2 cellular contexts compared by ENCODE assay signal in genomic region chr1:173489149-173489600, GRCh38.
TF ChIP-seq lines count a peak whose summit lies in the region.

No MANE protein-coding gene starts in this region.

TF ChIP-seq in Ishikawa, 13 proteins besides CTCF, POLR2A, EP300 and RAD21 (continued from another document):
- TF ChIP-seq, protein P1, sequence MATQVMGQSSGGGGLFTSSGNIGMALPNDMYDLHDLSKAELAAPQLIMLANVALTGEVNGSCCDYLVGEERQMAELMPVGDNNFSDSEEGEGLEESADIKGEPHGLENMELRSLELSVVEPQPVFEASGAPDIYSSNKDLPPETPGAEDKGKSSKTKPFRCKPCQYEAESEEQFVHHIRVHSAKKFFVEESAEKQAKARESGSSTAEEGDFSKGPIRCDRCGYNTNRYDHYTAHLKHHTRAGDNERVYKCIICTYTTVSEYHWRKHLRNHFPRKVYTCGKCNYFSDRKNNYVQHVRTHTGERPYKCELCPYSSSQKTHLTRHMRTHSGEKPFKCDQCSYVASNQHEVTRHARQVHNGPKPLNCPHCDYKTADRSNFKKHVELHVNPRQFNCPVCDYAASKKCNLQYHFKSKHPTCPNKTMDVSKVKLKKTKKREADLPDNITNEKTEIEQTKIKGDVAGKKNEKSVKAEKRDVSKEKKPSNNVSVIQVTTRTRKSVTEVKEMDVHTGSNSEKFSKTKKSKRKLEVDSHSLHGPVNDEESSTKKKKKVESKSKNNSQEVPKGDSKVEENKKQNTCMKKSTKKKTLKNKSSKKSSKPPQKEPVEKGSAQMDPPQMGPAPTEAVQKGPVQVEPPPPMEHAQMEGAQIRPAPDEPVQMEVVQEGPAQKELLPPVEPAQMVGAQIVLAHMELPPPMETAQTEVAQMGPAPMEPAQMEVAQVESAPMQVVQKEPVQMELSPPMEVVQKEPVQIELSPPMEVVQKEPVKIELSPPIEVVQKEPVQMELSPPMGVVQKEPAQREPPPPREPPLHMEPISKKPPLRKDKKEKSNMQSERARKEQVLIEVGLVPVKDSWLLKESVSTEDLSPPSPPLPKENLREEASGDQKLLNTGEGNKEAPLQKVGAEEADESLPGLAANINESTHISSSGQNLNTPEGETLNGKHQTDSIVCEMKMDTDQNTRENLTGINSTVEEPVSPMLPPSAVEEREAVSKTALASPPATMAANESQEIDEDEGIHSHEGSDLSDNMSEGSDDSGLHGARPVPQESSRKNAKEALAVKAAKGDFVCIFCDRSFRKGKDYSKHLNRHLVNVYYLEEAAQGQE (IDR thresholded peaks at IDR 0.05; ENCODE audit: low read depth), result no peak
- TF ChIP-seq TCF12 (IDR thresholded peaks at IDR 0.05; ENCODE audit: low read depth) (no peak), FOXM1 (IDR thresholded peaks at IDR 0.05; ENCODE audit: borderline replicate concordance, low read depth) (no peak)

TF ChIP-seq in K562, 482 proteins besides CTCF, POLR2A, EP300 and RAD21 (continued from another document):
- TF ChIP-seq E2F8 (IDR thresholded peaks at IDR 0.05; ENCODE audit: low read depth, partially characterized antibody) (peak; percentile 26), RBM34 (IDR thresholded peaks at IDR 0.05; ENCODE audit: borderline replicate concordance, insufficient read depth, low read length) (no peak), POLR2AphosphoS2 (IDR thresholded peaks at IDR 0.05; ENCODE audit: low read length) (peak; percentile 89; the same call in 1 of the 2 replicates), PML (IDR thresholded peaks at IDR 0.05; ENCODE audit: low read length) (peak; percentile 4; the same call in 1 of the 2 replicates), MIER1 (IDR thresholded peaks at IDR 0.05; ENCODE audit: low read depth) (no peak), ZNF551 (CRISPR knock-in tag; IDR thresholded peaks at IDR 0.05) (no peak), SMC3 (conservative IDR thresholded peaks at IDR 0.05; ENCODE audit: insufficient read depth, low read depth, low read length) (peak; percentile 32; the same call in 1 of the 2 replicates), ATF1 (CRISPR knock-in tag; IDR thresholded peaks at IDR 0.05) (no peak), ATF1 (tag; IDR thresholded peaks at IDR 0.05) (no peak), MYNN (IDR thresholded peaks at IDR 0.05) (0 out of 2 replicates have a peak, but pooled peaks have one; percentile 71), MYNN (CRISPR knock-in tag; IDR thresholded peaks at IDR 0.05) (no peak), POLR2AphosphoS5 (IDR thresholded peaks at IDR 0.05; ENCODE audit: control insufficient read depth, insufficient read depth, low read depth, low read length) (peak; percentile 66), JUND (IDR thresholded peaks at IDR 0.05; ENCODE audit: borderline replicate concordance, low read depth, low read length) (peak; percentile 20; the same call in 1 of the 2 replicates), JUND (tag; IDR thresholded peaks at IDR 0.05; ENCODE audit: borderline replicate concordance, low read depth, low read length) (no peak), ATF7 (IDR thresholded peaks at IDR 0.05) (0 out of 2 replicates have a peak, but pooled peaks have one; percentile 15), ZNF778 (CRISPR knock-in tag; IDR thresholded peaks at IDR 0.05) (no peak), HDAC8 (tag; IDR thresholded peaks at IDR 0.05) (no peak), ZBED1 (IDR thresholded peaks at IDR 0.05) (0 out of 2 replicates have a peak, but pooled peaks have one; percentile 59), MCM7 (IDR thresholded peaks at IDR 0.05) (no peak), BACH1 (tag; IDR thresholded peaks at IDR 0.05) (no peak), SUPT5H (IDR thresholded peaks at IDR 0.05) (peak; percentile 64), ZBTB33 (CRISPR knock-in tag; IDR thresholded peaks at IDR 0.05) (no peak), SIX5 (IDR thresholded peaks at IDR 0.05; ENCODE audit: borderline replicate concordance in 1 of 2, insufficient read depth in 1 of 2, low read depth in 1 of 2, low read length in 2 of 2) (no peak), RBFOX2 (IDR thresholded peaks at IDR 0.05; ENCODE audit: low read depth, low read length) (peak; percentile 42; the same call in 1 of the 2 replicates), HMGXB4 (CRISPR knock-in tag; IDR thresholded peaks at IDR 0.05) (no peak), PCBP1 (IDR thresholded peaks at IDR 0.05; ENCODE audit: low read depth, low read length, poor library complexity, severe bottlenecking) (no peak), NELFE (IDR thresholded peaks at IDR 0.05; ENCODE audit: insufficient read depth, insufficient read length) (no peak), EHMT2 (IDR thresholded peaks at IDR 0.05) (no peak), POLR2G (IDR thresholded peaks at IDR 0.05; ENCODE audit: low read depth, low read length) (peak; percentile 36; the same call in 1 of the 2 replicates), POLR2B (IDR thresholded peaks at IDR 0.05; ENCODE audit: low read depth, partially characterized antibody) (peak; percentile 53), NEUROD1 (IDR thresholded peaks at IDR 0.05; ENCODE audit: borderline replicate concordance, low read depth, low read length, partially characterized antibody) (no peak), MTA3 (IDR thresholded peaks at IDR 0.05; ENCODE audit: borderline replicate concordance) (no peak), CBFA2T3 (IDR thresholded peaks at IDR 0.05) (no peak), POLR2H (tag; IDR thresholded peaks at IDR 0.05; ENCODE audit: low read depth) (peak; percentile 24; the same call in 1 of the 2 replicates)
- TF ChIP-seq, protein P2, sequence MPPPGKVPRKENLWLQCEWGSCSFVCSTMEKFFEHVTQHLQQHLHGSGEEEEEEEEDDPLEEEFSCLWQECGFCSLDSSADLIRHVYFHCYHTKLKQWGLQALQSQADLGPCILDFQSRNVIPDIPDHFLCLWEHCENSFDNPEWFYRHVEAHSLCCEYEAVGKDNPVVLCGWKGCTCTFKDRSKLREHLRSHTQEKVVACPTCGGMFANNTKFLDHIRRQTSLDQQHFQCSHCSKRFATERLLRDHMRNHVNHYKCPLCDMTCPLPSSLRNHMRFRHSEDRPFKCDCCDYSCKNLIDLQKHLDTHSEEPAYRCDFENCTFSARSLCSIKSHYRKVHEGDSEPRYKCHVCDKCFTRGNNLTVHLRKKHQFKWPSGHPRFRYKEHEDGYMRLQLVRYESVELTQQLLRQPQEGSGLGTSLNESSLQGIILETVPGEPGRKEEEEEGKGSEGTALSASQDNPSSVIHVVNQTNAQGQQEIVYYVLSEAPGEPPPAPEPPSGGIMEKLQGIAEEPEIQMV (tag; conservative IDR thresholded peaks at IDR 0.05; ENCODE audit: low read depth), result no peak
- TF ChIP-seq, protein P3, sequence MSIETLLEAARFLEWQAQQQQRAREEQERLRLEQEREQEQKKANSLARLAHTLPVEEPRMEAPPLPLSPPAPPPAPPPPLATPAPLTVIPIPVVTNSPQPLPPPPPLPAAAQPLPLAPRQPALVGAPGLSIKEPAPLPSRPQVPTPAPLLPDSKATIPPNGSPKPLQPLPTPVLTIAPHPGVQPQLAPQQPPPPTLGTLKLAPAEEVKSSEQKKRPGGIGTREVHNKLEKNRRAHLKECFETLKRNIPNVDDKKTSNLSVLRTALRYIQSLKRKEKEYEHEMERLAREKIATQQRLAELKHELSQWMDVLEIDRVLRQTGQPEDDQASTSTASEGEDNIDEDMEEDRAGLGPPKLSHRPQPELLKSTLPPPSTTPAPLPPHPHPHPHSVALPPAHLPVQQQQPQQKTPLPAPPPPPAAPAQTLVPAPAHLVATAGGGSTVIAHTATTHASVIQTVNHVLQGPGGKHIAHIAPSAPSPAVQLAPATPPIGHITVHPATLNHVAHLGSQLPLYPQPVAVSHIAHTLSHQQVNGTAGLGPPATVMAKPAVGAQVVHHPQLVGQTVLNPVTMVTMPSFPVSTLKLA (conservative IDR thresholded peaks at IDR 0.05), result no peak
- TF ChIP-seq, protein P4, sequence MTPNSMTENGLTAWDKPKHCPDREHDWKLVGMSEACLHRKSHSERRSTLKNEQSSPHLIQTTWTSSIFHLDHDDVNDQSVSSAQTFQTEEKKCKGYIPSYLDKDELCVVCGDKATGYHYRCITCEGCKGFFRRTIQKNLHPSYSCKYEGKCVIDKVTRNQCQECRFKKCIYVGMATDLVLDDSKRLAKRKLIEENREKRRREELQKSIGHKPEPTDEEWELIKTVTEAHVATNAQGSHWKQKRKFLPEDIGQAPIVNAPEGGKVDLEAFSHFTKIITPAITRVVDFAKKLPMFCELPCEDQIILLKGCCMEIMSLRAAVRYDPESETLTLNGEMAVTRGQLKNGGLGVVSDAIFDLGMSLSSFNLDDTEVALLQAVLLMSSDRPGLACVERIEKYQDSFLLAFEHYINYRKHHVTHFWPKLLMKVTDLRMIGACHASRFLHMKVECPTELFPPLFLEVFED (CRISPR knock-in tag; conservative IDR thresholded peaks at IDR 0.05), result 0 out of 2 replicates have a peak, but pooled peaks have one; percentile 3
- TF ChIP-seq, protein P5, sequence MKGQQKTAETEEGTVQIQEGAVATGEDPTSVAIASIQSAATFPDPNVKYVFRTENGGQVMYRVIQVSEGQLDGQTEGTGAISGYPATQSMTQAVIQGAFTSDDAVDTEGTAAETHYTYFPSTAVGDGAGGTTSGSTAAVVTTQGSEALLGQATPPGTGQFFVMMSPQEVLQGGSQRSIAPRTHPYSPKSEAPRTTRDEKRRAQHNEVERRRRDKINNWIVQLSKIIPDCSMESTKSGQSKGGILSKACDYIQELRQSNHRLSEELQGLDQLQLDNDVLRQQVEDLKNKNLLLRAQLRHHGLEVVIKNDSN (CRISPR knock-in tag; IDR thresholded peaks at IDR 0.05), result 0 out of 2 replicates have a peak, but pooled peaks have one; percentile 33
TF ChIP-seq in K562: peak in this region for 17.
